In genomic region chr10:35027567-35027966, GRCh38 we compare ENCODE assay signal across 10 cellular contexts.
A peak's percentile ranks its signal among the peaks of the same experiment; 100 is the strongest.
DNase-seq lines count a peak whose midpoint lies in the region; FAIRE-seq and TF ChIP-seq lines count a peak whose summit lies in the region.
"Had no signal": no experiment of that assay in that cellular context is flagged by ENCODE, and none has a peak within 500 bp of the region (broad histone marks: within the 10 kb centered on the region; RNA-seq: fewer than 3 reads in every experiment).

No MANE protein-coding gene starts in this region.

- H3K27me3 ChIP-seq in AG04450 (ENCODE audit: control insufficient read depth, insufficient read depth, low read length): no peaks in the 10 kb centered on the region
- no peaks in the 10 kb centered on the region for H3K27me3 ChIP-seq in adipocyte (replicated peaks; ENCODE audit: control insufficient read depth, insufficient read depth, low read length)

- H3K4me3 ChIP-seq in AG04450 (ENCODE audit: low read depth, low read length) (no peak overlapping the region), adipocyte (ENCODE audit: low read length) (no peak overlapping the region)

- no peaks in the 10 kb centered on the region for H3K9me3 ChIP-seq in AG04450 (ENCODE audit: control insufficient read depth, insufficient read depth, low read length)
- H3K9me3 ChIP-seq in adipocyte (ENCODE audit: control insufficient read depth, low read length): no peaks in the 10 kb centered on the region

- H3K36me3 ChIP-seq in adipocyte (ENCODE audit: control insufficient read depth, insufficient read depth, low read length, severe bottlenecking): peaks cover 71% of the 10 kb centered on the region

- POLR2A ChIA-PET in AG04450 (lab: Yijun Ruan, JAX): interaction anchor here (1.0 kb wide), 1 partner anchor 295 kb away, joined by 5 read pairs; no protein-coding TSS in a partner anchor

- CTCF ChIA-PET in AG04450 (lab: Charles Lee): interaction anchor here (0.5 to 4.5 kb wide), 17 partner anchors 9 to 1854 kb away, joined by 3 to 40 read pairs (median 6); no protein-coding TSS in a partner anchor

- TF ChIP-seq CTCF in AG04450 (IDR thresholded peaks at IDR 0.05; ENCODE audit: low read depth, low read length): peak; percentile 57
- no peak for TF ChIP-seq CTCF in GM13976 (IDR thresholded peaks at IDR 0.05; ENCODE audit: borderline replicate concordance, control extremely low read depth, extremely low read depth, insufficient read depth, missing control alignments)

- H3K27ac ChIP-seq in AG04450 (ENCODE audit: low read depth, low read length): no peak overlapping the region
- H3K27ac ChIP-seq: HL-60 had no signal

- DNase-seq in AG04450 (ENCODE audit: low read depth, low spot score) (no peak), HT1080 (ENCODE audit: low read depth) (peak; percentile 36), adipocyte (ENCODE audit: low read depth) (peak; percentile 71), kidney tubule cell (ENCODE audit: low spot score) (peak; percentile 18), GM13976 (ENCODE audit: low spot score) (no peak), H54 (ENCODE audit: insufficient read length, low spot score) (no peak), NCI-H774 (lab: John Stamatoyannopoulos, UW) (no peak), NCI-H1048 (lab: John Stamatoyannopoulos, UW) (no peak)
- DNase-seq: left colon had no signal

- H3K4me1 ChIP-seq in adipocyte (ENCODE audit: control insufficient read depth, insufficient read depth, low read length): peaks cover 5% of the 10 kb centered on the region

- FAIRE-seq in H54 (lab: Jason Lieb, UNC): no peak

- H3K9ac ChIP-seq in adipocyte (ENCODE audit: low read length): no peak overlapping the region

- in situ Hi-C loops in GM13976 (cut with MboI; ENCODE audit: low sequenced_read_pairs, unreplicated experiment): no loop called here

- no peak for TF ChIP-seq POLR2A in H54 (IDR thresholded peaks at IDR 0.05; ENCODE audit: low read depth, low read length)

Comparison
In these comparisons a context has a peak if more than half of its experiments do, and no peak if none do; other contexts are left out.
1. DNase-seq: peak in HT1080 (single experiment), adipocyte (single experiment) and kidney tubule cell (single experiment); none in AG04450 (single experiment), GM13976 (single experiment), H54 (single experiment), NCI-H774 (single experiment) and NCI-H1048 (single experiment).